In the genomic region with DNA sequence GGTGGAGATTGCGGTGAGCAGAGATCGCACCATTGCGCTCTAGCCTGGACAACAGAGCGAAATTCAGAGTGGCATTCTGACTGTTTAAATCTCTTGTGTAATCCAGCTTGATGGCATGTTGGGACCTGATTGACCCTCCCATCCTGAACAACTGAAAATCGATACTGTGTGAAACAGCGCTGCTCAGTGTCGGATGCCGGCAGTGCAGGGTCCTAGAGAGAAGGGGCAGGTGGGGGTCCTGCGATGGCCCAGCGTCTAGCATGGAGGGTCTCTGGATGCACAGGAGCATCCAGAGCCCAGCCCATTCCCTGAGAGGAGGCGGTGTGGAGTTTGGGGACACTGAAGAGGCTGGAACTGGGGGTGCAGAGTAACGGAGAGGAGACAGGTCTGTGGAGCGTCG, we compare ENCODE assay signal across 2 cellular contexts.
TF ChIP-seq lines count a peak whose summit lies in the region.

No MANE protein-coding gene starts in this region.

TF ChIP-seq in H1, 55 proteins besides CTCF, POLR2A, EP300 and RAD21:
- 0 out of 2 replicates have a peak, but pooled peaks have one; percentile 27 for TF ChIP-seq TEAD4 (IDR thresholded peaks at IDR 0.05; ENCODE audit: low read depth, low read length)
- no peak for TF ChIP-seq KDM4A (IDR thresholded peaks at IDR 0.05; ENCODE audit: low read depth, low read length, severe bottlenecking)

TF ChIP-seq in liver, 16 proteins besides CTCF, POLR2A, EP300 and RAD21:
- no peak for TF ChIP-seq EGR1 (IDR thresholded peaks at IDR 0.05; ENCODE audit: low read depth in 2 of 2)
- peak; percentile 40 for TF ChIP-seq YY1 (IDR thresholded peaks at IDR 0.05)
- TF ChIP-seq NR2F2 (IDR thresholded peaks at IDR 0.05) = no peak
- TF ChIP-seq, protein P1, sequence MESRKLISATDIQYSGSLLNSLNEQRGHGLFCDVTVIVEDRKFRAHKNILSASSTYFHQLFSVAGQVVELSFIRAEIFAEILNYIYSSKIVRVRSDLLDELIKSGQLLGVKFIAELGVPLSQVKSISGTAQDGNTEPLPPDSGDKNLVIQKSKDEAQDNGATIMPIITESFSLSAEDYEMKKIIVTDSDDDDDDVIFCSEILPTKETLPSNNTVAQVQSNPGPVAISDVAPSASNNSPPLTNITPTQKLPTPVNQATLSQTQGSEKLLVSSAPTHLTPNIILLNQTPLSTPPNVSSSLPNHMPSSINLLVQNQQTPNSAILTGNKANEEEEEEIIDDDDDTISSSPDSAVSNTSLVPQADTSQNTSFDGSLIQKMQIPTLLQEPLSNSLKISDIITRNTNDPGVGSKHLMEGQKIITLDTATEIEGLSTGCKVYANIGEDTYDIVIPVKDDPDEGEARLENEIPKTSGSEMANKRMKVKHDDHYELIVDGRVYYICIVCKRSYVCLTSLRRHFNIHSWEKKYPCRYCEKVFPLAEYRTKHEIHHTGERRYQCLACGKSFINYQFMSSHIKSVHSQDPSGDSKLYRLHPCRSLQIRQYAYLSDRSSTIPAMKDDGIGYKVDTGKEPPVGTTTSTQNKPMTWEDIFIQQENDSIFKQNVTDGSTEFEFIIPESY (IDR thresholded peaks at IDR 0.05) = no peak
- no peak for TF ChIP-seq FOXA1 (IDR thresholded peaks at IDR 0.05)
- TF ChIP-seq SP1 (IDR thresholded peaks at IDR 0.05) = peak; percentile 22
- TF ChIP-seq TAF1 (conservative IDR thresholded peaks at IDR 0.05) = no peak
- no peak for TF ChIP-seq ATF3 (IDR thresholded peaks at IDR 0.05)
- TF ChIP-seq RXRA (IDR thresholded peaks at IDR 0.05) = peak; percentile 24 to 42
- TF ChIP-seq HNF4A (conservative IDR thresholded peaks at IDR 0.05) = peak in 1 of 2 donors; percentile 18
TF ChIP-seq in liver: peak in this region for 4.
